Comparison of ENCODE assay signal across 9 cellular contexts in genomic region chr17:76485569-76485968, GRCh38.
DNase-seq lines count a peak whose midpoint lies in the region; ATAC-seq lines count a peak whose summit lies in the region.
"Had no signal": no experiment of that assay in that cellular context is flagged by ENCODE, and none has a peak within 500 bp of the region (broad histone marks: within the 10 kb centered on the region; RNA-seq: fewer than 3 reads in every experiment).

No MANE protein-coding gene starts in this region.

- ATAC-seq in stimulated activated memory B cell treated with anti-CD40 and anti-IgM and Interleukin-4, amounts not matched to agents 10 μg/mL and 1 μg/mL and 100 μg/mL, for 72 hours, result no peak
- ATAC-seq: activated naive CD4-positive, alpha-beta T cell treated with anti-CD3 and anti-CD28 coated beads, Interleukin-2, amount 50 U/mL, for 72 hours had no signal

- H3K4me1 Mint-ChIP-seq in stimulated activated memory B cell treated with anti-CD40 and anti-IgM and Interleukin-4, amounts not matched to agents 10 μg/mL and 1 μg/mL and 100 μg/mL, for 72 hours, result peaks cover 80% of the 10 kb centered on the region

- H3K27ac Mint-ChIP-seq in stimulated activated memory B cell treated with anti-CD40 and anti-IgM and Interleukin-4, amounts not matched to agents 10 μg/mL and 1 μg/mL and 100 μg/mL, for 72 hours, result peak overlapping the region; percentile 59
- H3K27ac Mint-ChIP-seq: activated naive CD4-positive, alpha-beta T cell treated with anti-CD3 and anti-CD28 coated beads, Interleukin-2, amount 50 U/mL, for 72 hours had no signal

- no peaks in the 10 kb centered on the region for H3K9me3 Mint-ChIP-seq in stimulated activated memory B cell treated with anti-CD40 and anti-IgM and Interleukin-4, amounts not matched to agents 10 μg/mL and 1 μg/mL and 100 μg/mL, for 72 hours
- H3K9me3 Mint-ChIP-seq: activated naive CD4-positive, alpha-beta T cell treated with anti-CD3 and anti-CD28 coated beads, Interleukin-2, amount 50 U/mL, for 72 hours had no signal

- DNase-seq in Kasumi-1 (lab: John Stamatoyannopoulos, UW) (peak; percentile 12 to 33), UCSD-AML1 (lab: John Stamatoyannopoulos, UW; ENCODE audit: unreplicated experiment) (peak; percentile 38), inferior parietal cortex (ENCODE audit: extremely low spot score) (peak; percentile 44), foreskin melanocyte (no peak), GDM1 (lab: John Stamatoyannopoulos, UW) (no peak)
- no peak for DNase-seq in activated CD8-positive, alpha-beta memory T cell treated with anti-CD3 and anti-CD28 coated beads, Interleukin-2, amount 50 U/mL, for 48 hours
- no peak for DNase-seq in activated CD4-positive, alpha-beta T cell treated with anti-CD3 and anti-CD28 coated beads, Interleukin-2, amount 50 U/mL, for 1 hour

- H3K27me3 Mint-ChIP-seq in stimulated activated memory B cell treated with anti-CD40 and anti-IgM and Interleukin-4, amounts not matched to agents 10 μg/mL and 1 μg/mL and 100 μg/mL, for 72 hours, result no peaks in the 10 kb centered on the region

- H3K4me3 Mint-ChIP-seq in stimulated activated memory B cell treated with anti-CD40 and anti-IgM and Interleukin-4, amounts not matched to agents 10 μg/mL and 1 μg/mL and 100 μg/mL, for 72 hours, result no peak overlapping the region

- H3K36me3 Mint-ChIP-seq in stimulated activated memory B cell treated with anti-CD40 and anti-IgM and Interleukin-4, amounts not matched to agents 10 μg/mL and 1 μg/mL and 100 μg/mL, for 72 hours, result peaks cover 38% of the 10 kb centered on the region

Comparison
In these comparisons a context has a peak if more than half of its experiments do, and no peak if none do; other contexts are left out.
1. DNase-seq: peak in Kasumi-1 (2 of 2), UCSD-AML1 (single experiment) and inferior parietal cortex (single experiment); none in foreskin melanocyte (single experiment), activated CD8-positive, alpha-beta memory T cell treated with anti-CD3 and anti-CD28 coated beads, Interleukin-2, amount 50 U/mL, for 48 hours (single experiment), activated CD4-positive, alpha-beta T cell treated with anti-CD3 and anti-CD28 coated beads, Interleukin-2, amount 50 U/mL, for 1 hour (single experiment) and GDM1 (single experiment).